8 cellular contexts compared by ENCODE assay signal in the genomic region with DNA sequence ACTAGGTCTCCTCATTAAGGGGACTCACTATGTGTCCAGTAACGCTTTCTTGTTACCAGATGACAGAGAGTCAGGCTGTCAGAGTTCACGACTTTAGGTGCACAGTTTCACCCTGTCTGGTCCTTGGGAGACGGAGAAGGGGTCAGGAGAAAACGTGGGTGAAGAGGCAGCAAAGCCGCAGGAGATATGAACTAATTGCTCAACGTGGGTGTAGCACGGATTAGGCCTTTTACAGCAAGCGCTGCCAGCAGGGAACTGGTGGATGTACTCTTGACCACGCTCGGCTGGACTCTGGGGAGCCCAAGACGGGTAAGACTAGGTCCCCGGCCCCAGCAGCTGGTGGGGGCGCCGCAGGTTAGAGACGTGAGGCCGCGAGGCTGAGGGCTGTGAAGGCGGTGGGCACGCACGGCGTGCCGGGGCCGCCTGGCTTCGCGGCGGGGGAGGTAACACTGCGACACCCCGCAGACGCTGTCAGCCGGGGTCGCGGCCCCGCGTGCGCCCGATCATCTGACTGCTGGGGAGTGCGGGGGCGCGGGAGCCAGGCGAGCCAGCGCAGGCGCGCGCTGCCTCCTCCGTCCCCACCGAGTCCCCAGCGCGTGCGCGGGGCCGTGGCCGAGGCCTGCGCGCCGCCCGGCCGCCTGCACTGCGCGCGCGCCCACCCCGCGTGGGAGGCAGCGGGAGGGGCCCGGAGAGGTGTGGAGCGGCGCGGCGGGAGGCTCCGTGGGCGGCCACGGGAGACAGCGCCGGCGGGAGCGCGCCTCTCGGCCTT. TPM values are rescaled to one million over a fixed set of nuclear protein-coding genes. Genes with fewer than 3 reads are reported as not detected.
DNase-seq lines count a peak whose midpoint lies in the region; ATAC-seq and TF ChIP-seq lines count a peak whose summit lies in the region.

A gene with protein sequence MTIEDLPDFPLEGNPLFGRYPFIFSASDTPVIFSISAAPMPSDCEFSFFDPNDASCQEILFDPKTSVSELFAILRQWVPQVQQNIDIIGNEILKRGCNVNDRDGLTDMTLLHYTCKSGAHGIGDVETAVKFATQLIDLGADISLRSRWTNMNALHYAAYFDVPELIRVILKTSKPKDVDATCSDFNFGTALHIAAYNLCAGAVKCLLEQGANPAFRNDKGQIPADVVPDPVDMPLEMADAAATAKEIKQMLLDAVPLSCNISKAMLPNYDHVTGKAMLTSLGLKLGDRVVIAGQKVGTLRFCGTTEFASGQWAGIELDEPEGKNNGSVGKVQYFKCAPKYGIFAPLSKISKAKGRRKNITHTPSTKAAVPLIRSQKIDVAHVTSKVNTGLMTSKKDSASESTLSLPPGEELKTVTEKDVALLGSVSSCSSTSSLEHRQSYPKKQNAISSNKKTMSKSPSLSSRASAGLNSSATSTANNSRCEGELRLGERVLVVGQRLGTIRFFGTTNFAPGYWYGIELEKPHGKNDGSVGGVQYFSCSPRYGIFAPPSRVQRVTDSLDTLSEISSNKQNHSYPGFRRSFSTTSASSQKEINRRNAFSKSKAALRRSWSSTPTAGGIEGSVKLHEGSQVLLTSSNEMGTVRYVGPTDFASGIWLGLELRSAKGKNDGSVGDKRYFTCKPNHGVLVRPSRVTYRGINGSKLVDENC (plus strand): TSS at position 575 of the 769 bp plus-strand sequence. CDS start 5,974 bp downstream, outside the sequence.

- no peaks in the 10 kb centered on the region for H4K20me1 ChIP-seq in SK-N-SH (ENCODE audit: insufficient read depth)

- no peaks in the 10 kb centered on the region for H3K36me3 ChIP-seq in SK-N-SH (replicated peaks in 1 of 2; ENCODE audit: control insufficient read depth in 1 of 2, insufficient read depth in 2 of 2, low read length in 1 of 2)
- H3K36me3 ChIP-seq in transverse colon: no peaks in the 10 kb centered on the region

- H3K4me1 Mint-ChIP-seq in activated naive CD8-positive, alpha-beta T cell treated with anti-CD3 and anti-CD28 coated beads, Interleukin-2, amount 50 U/mL, for 24 hours: peaks cover 52% of the 10 kb centered on the region

- peaks cover 15% of the 10 kb centered on the region for H3F3A ChIP-seq in SK-N-SH (replicated peaks; ENCODE audit: insufficient read depth)

- H3K27ac ChIP-seq in SK-N-SH (ENCODE audit: low read depth in 2 of 2, low read length in 1 of 2): peak within 1 kb of the TSS; percentile 67 to 92
- peak within 1 kb of the TSS; percentile 87 to 92 (median 90) for H3K27ac ChIP-seq in transverse colon

- peaks cover 27% of the 10 kb centered on the region for H3K79me2 ChIP-seq in SK-N-SH (ENCODE audit: insufficient read depth)

- peak within 1 kb of the TSS; percentile 78 to 91 for H3K4me3 ChIP-seq in SK-N-SH (ENCODE audit: low read depth in 2 of 2, low read length in 1 of 2)
- peak within 1 kb of the TSS; percentile 50 to 84 (median 60) for H3K4me3 ChIP-seq in transverse colon

- H3K27me3 ChIP-seq in SK-N-SH (ENCODE audit: insufficient read depth): no peaks in the 10 kb centered on the region
- no peaks in the 10 kb centered on the region for H3K27me3 ChIP-seq in transverse colon

- H3K9me3 ChIP-seq in SK-N-SH (no peaks in the 10 kb centered on the region), transverse colon (no peaks in the 10 kb centered on the region)

- peaks cover 5% of the 10 kb centered on the region for H3K27me3 Mint-ChIP-seq in activated naive CD8-positive, alpha-beta T cell treated with anti-CD3 and anti-CD28 coated beads, Interleukin-2, amount 50 U/mL, for 24 hours

- TF ChIP-seq RAD21 in SK-N-SH (IDR thresholded peaks at IDR 0.05; ENCODE audit: low read length): no peak

- peaks cover 2% of the 10 kb centered on the region for H3K36me3 Mint-ChIP-seq in activated naive CD8-positive, alpha-beta T cell treated with anti-CD3 and anti-CD28 coated beads, Interleukin-2, amount 50 U/mL, for 24 hours (ENCODE audit: low read depth)

- H3K4me2 ChIP-seq in SK-N-SH: peak within 1 kb of the TSS; percentile 82

- peak; percentile 57 for ATAC-seq in HG02763 (IDR thresholded peaks at IDR 0.05; ENCODE audit: unreplicated experiment)
- ATAC-seq in activated naive CD8-positive, alpha-beta T cell treated with anti-CD3 and anti-CD28 coated beads, Interleukin-2, amount 50 U/mL, for 24 hours: peak; percentile 72

- H3K9me3 Mint-ChIP-seq in activated naive CD8-positive, alpha-beta T cell treated with anti-CD3 and anti-CD28 coated beads, Interleukin-2, amount 50 U/mL, for 24 hours: no peaks in the 10 kb centered on the region

- peak within 1 kb of the TSS; percentile 96 for H3K27ac Mint-ChIP-seq in activated naive CD8-positive, alpha-beta T cell treated with anti-CD3 and anti-CD28 coated beads, Interleukin-2, amount 50 U/mL, for 24 hours

- TF ChIP-seq POLR2A in transverse colon (IDR thresholded peaks at IDR 0.05): peak; percentile 5

- TF ChIP-seq CTCF in GM13977 (IDR thresholded peaks at IDR 0.05; ENCODE audit: extremely low read depth, insufficient read depth, missing control alignments): no peak
- TF ChIP-seq CTCF in SK-N-SH (IDR thresholded peaks at IDR 0.05): no peak
- TF ChIP-seq CTCF in transverse colon (IDR thresholded peaks at IDR 0.05): no peak

- H3K4me3 Mint-ChIP-seq in activated naive CD8-positive, alpha-beta T cell treated with anti-CD3 and anti-CD28 coated beads, Interleukin-2, amount 50 U/mL, for 24 hours: peak within 1 kb of the TSS; percentile 90

- H3K4me1 ChIP-seq in SK-N-SH (ENCODE audit: control insufficient read depth in 1 of 2, insufficient read depth in 2 of 2, low read depth in 1 of 2, low read length in 1 of 2): peaks cover 15 to 38% of the 10 kb centered on the region in 2 experiments; a peak in 3 of 4 replicates
- H3K4me1 ChIP-seq in transverse colon: peaks cover 0 to 20% (median 5%) of the 10 kb centered on the region in 4 donors

- POLR2A ChIA-PET in SK-N-SH (lab: Yijun Ruan, JAX): interaction anchor here (1.2 to 1.6 kb wide), 3 partner anchors 61 to 156 kb away, joined by 3 to 6 read pairs (median 4); no protein-coding TSS in a partner anchor

- in situ Hi-C loops in GM13977 (cut with MboI; ENCODE audit: low pct_unique_long_range_greater_than_20kb, low sequenced_read_pairs, unreplicated experiment): no loop called here
- in situ Hi-C loops in transverse colon (cut with MboI; ENCODE audit: low pct_ligation_motif_present in 1 of 4, low pct_unique_long_range_greater_than_20kb in 1 of 4, low sequenced_read_pairs in 3 of 4): no loop called here

- 17% methylated on average over 35 of the region's 78 CpGs for WGBS in SK-N-SH (ENCODE audit: low lambda C conversion rate)
- 29% methylated on average over 58 of the region's 78 CpGs; no CpG with 5 or more reads in 1 of the 2 donors for WGBS in transverse colon (ENCODE audit: low coverage in 1 of 2), 2 donors

- DNase-seq in GM13977 (ENCODE audit: low spot score) (peak; percentile 89), SK-N-SH (peak; percentile 92), cardiac septum (ENCODE audit: low spot score) (no peak), posterior cingulate gyrus (peak; percentile 54 to 96 (median 73)), transverse colon (peak; percentile 42), NCI-H1105 (lab: John Stamatoyannopoulos, UW) (no peak)
- peak; percentile 71 for DNase-seq in activated naive CD8-positive, alpha-beta T cell treated with anti-CD3 and anti-CD28 coated beads, Interleukin-2, amount 50 U/mL, for 24 hours

- intact Hi-C loops in cardiac septum (cut with DNase I): loop anchor here (5.0 kb wide), 1 partner anchor 103 kb away; no protein-coding TSS in a partner anchor
- intact Hi-C loops in posterior cingulate gyrus (cut with DNase I): loop anchor here (5.0 kb wide), 2 partner anchors 38 to 363 kb away; a partner anchor contains a TSS
- intact Hi-C loops in transverse colon (cut with DNase I; ENCODE audit: low total_unique reads): loop anchor here (10.0 kb wide), 1 partner anchor 130 kb away; a partner anchor contains a TSS

- CTCF ChIA-PET in SK-N-SH (lab: Yijun Ruan, JAX): interaction anchor here (1.6 to 2.0 kb wide), 3 partner anchors 39 to 809 kb away, joined by 4 to 9 read pairs (median 6); no protein-coding TSS in a partner anchor

- peak within 1 kb of the TSS; percentile 92 for H2AFZ ChIP-seq in SK-N-SH (ENCODE audit: low read depth)

- peak within 1 kb of the TSS; percentile 74 for H3K9ac ChIP-seq in SK-N-SH

- H3K9me2 ChIP-seq in SK-N-SH: no peaks in the 10 kb centered on the region

- no peak for TF ChIP-seq EP300 in SK-N-SH (IDR thresholded peaks at IDR 0.05; ENCODE audit: borderline replicate concordance in 1 of 2, low read depth in 1 of 2, low read length in 1 of 2)
- no peak for TF ChIP-seq EP300 in transverse colon (IDR thresholded peaks at IDR 0.05; ENCODE audit: low read depth)

TF ChIP-seq in SK-N-SH, 30 proteins besides CTCF, POLR2A, EP300 and RAD21 (continues in another document):
- TF ChIP-seq NFIC (IDR thresholded peaks at IDR 0.05; ENCODE audit: borderline replicate concordance) (no peak), NRF1 (IDR thresholded peaks at IDR 0.05; ENCODE audit: low read depth, low read length) (peak; percentile 85), FOXJ3 (CRISPR knock-in tag; IDR thresholded peaks at IDR 0.05) (no peak), JUND (IDR thresholded peaks at IDR 0.05) (no peak), TEAD4 (IDR thresholded peaks at IDR 0.05; ENCODE audit: borderline replicate concordance, insufficient read depth) (no peak)
- TF ChIP-seq, protein P1, sequence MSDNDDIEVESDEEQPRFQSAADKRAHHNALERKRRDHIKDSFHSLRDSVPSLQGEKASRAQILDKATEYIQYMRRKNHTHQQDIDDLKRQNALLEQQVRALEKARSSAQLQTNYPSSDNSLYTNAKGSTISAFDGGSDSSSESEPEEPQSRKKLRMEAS (IDR thresholded peaks at IDR 0.05; ENCODE audit: low read depth): no peak

RNA-seq across cellular contexts. Expression of the gene that starts here (rescaled TPM):
- 12.7 and 20.7 TPM in 2 replicates for polyA plus RNA-seq in SK-N-SH (2012; rRNA removed)
- 15.0 TPM in 2 replicates for polyA plus RNA-seq in SK-N-SH (2012; cell fraction: cytosol; rRNA removed)
- 25.7 and 44.2 TPM in 2 replicates for polyA plus RNA-seq in SK-N-SH (2012; cell fraction: nucleus; rRNA removed)
- total RNA-seq in cardiac septum (33.0 TPM), transverse colon (10 to 100 TPM; 11.9 to 37.8 (median 22.5) TPM)

Comparison
In these comparisons a context has a peak if more than half of its experiments do, and no peak if none do; other contexts are left out.
1. DNase-seq: peak in GM13977 (single experiment), SK-N-SH (single experiment), activated naive CD8-positive, alpha-beta T cell treated with anti-CD3 and anti-CD28 coated beads, Interleukin-2, amount 50 U/mL, for 24 hours (single experiment), posterior cingulate gyrus (10 of 10) and transverse colon (single experiment); none in cardiac septum (single experiment) and NCI-H1105 (single experiment).